Comparison of ENCODE assay signal across 3 cellular contexts in genomic region chr11:111936045-111936400, GRCh38.
TF ChIP-seq lines count a peak whose summit lies in the region.

No MANE protein-coding gene starts in this region.

TF ChIP-seq in A549, 52 proteins besides CTCF, POLR2A, EP300 and RAD21:
- no peak for TF ChIP-seq TP53 (CRISPR knock-in tag; IDR thresholded peaks at IDR 0.05)
- no peak for TF ChIP-seq CBX2 (IDR thresholded peaks at IDR 0.05; ENCODE audit: borderline replicate concordance, low read depth)

TF ChIP-seq in IMR-90, 13 proteins besides CTCF, POLR2A, EP300 and RAD21:
- TF ChIP-seq CEBPB (IDR thresholded peaks at IDR 0.05; ENCODE audit: low read depth, low read length) (no peak), MAZ (IDR thresholded peaks at IDR 0.05; ENCODE audit: borderline replicate concordance, low read depth, low read length) (no peak), MXI1 (IDR thresholded peaks at IDR 0.05; ENCODE audit: borderline replicate concordance, low read depth, low read length) (no peak), RFX5 (IDR thresholded peaks at IDR 0.05; ENCODE audit: low read depth, low read length) (no peak), FOS (IDR thresholded peaks at IDR 0.05; ENCODE audit: low read depth, low read length) (no peak), RCOR1 (IDR thresholded peaks at IDR 0.05; ENCODE audit: insufficient replicate concordance, low read length) (no peak), SMC3 (IDR thresholded peaks at IDR 0.05; ENCODE audit: low read depth, low read length) (no peak), MAFK (IDR thresholded peaks at IDR 0.05; ENCODE audit: low read depth, low read length) (no peak), BHLHE40 (IDR thresholded peaks at IDR 0.05; ENCODE audit: low read depth, low read length) (no peak), ELK1 (IDR thresholded peaks at IDR 0.05; ENCODE audit: borderline replicate concordance, low read depth, low read length) (no peak), NFE2L2 (IDR thresholded peaks at IDR 0.05; ENCODE audit: low read depth, low read length) (no peak), CHD1 (IDR thresholded peaks at IDR 0.05; ENCODE audit: low read depth, low read length) (no peak)
- TF ChIP-seq, protein P1, sequence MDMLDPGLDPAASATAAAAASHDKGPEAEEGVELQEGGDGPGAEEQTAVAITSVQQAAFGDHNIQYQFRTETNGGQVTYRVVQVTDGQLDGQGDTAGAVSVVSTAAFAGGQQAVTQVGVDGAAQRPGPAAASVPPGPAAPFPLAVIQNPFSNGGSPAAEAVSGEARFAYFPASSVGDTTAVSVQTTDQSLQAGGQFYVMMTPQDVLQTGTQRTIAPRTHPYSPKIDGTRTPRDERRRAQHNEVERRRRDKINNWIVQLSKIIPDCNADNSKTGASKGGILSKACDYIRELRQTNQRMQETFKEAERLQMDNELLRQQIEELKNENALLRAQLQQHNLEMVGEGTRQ (IDR thresholded peaks at IDR 0.05; ENCODE audit: low read depth, low read length): no peak

TF ChIP-seq in HEK293T, 16 proteins besides CTCF, POLR2A, EP300 and RAD21:
- no peak for TF ChIP-seq FOXK2 (IDR thresholded peaks at IDR 0.05)
- no peak for TF ChIP-seq LEF1 (IDR thresholded peaks at IDR 0.05; ENCODE audit: borderline replicate concordance)
- no peak for TF ChIP-seq ELF4 (IDR thresholded peaks at IDR 0.05)
- no peak for TF ChIP-seq FOXM1 (IDR thresholded peaks at IDR 0.05; ENCODE audit: borderline replicate concordance)
- TF ChIP-seq SP1 (IDR thresholded peaks at IDR 0.05): no peak
- TF ChIP-seq ARNT (IDR thresholded peaks at IDR 0.05): no peak
- no peak for TF ChIP-seq SUZ12 (IDR thresholded peaks at IDR 0.05)
- no peak for TF ChIP-seq ZNF384 (IDR thresholded peaks at IDR 0.05)
- TF ChIP-seq PKNOX1 (IDR thresholded peaks at IDR 0.05): no peak
- TF ChIP-seq FOXA1 (IDR thresholded peaks at IDR 0.05): no peak
- TF ChIP-seq NFRKB (IDR thresholded peaks at IDR 0.05): no peak
- no peak for TF ChIP-seq HDGF (IDR thresholded peaks at IDR 0.05; ENCODE audit: borderline replicate concordance)
- TF ChIP-seq L3MBTL2 (conservative IDR thresholded peaks at IDR 0.05): no peak
- no peak for TF ChIP-seq CTBP1 (IDR thresholded peaks at IDR 0.05; ENCODE audit: borderline replicate concordance)
